Comparison of ENCODE assay signal across 14 cellular contexts in genomic region chr18:35463837-35464236, GRCh38. TPM values are rescaled to one million over a fixed set of nuclear protein-coding genes. Genes with fewer than 3 reads are reported as not detected.
A peak's percentile ranks its signal among the peaks of the same experiment; 100 is the strongest.
DNase-seq lines count a peak whose midpoint lies in the region; ATAC-seq and TF ChIP-seq lines count a peak whose summit lies in the region.
"Had no signal": no experiment of that assay in that cellular context is flagged by ENCODE, and none has a peak within 500 bp of the region (broad histone marks: within the 10 kb centered on the region; RNA-seq: fewer than 3 reads in every experiment).

No MANE protein-coding gene starts in this region.

- peak overlapping the region in 10 of 11 experiments; percentile 58 to 98 (median 90); a peak in 18 of 22 replicates for H3K4me2 ChIP-seq in BLaER1 treated with 17β-estradiol and CSF1 and Interleukin-3, amounts not matched to agents 10 nM and 100 nM

- H4K20me1 ChIP-seq in BLaER1 treated with 17β-estradiol and CSF1 and Interleukin-3, amounts not matched to agents 10 nM and 100 nM: no peaks in the 10 kb centered on the region

- in situ Hi-C loops in Panc1 (cut with HindIII; ENCODE audit: low pct_unique_long_range_greater_than_20kb, low sequenced_read_pairs): no loop called here

- POLR2A ChIA-PET in Panc1 (lab: Charles Lee): no interaction called here

- H3K9ac ChIP-seq in BLaER1 treated with 17β-estradiol and CSF1 and Interleukin-3, amounts not matched to agents 10 nM and 100 nM: peak overlapping the region in 1 of 11 experiments; percentile 29; a peak in 1 of 22 replicates
- no peak overlapping the region for H3K9ac ChIP-seq in stomach smooth muscle (ENCODE audit: low read length in 2 of 2)

- peaks cover 68 to 100% (median 88%) of the 10 kb centered on the region in 10 experiments for H3K4me1 ChIP-seq in BLaER1 treated with 17β-estradiol and CSF1 and Interleukin-3, amounts not matched to agents 10 nM and 100 nM
- H3K4me1 ChIP-seq in Panc1 (ENCODE audit: control insufficient read depth, insufficient read depth, low read length) (peaks cover 31% of the 10 kb centered on the region), stomach smooth muscle (ENCODE audit: control insufficient read depth, insufficient read depth, low read length) (peaks cover 64% of the 10 kb centered on the region)

- intact Hi-C loops in Panc1 (cut with micrococcal nuclease; ENCODE audit: unreplicated experiment): no loop called here

- H3K27me3 ChIP-seq in BLaER1 treated with 17β-estradiol and CSF1 and Interleukin-3, amounts not matched to agents 10 nM and 100 nM: no peaks in the 10 kb centered on the region
- H3K27me3 ChIP-seq in Panc1 (ENCODE audit: control insufficient read depth, insufficient read depth, low read length) (no peaks in the 10 kb centered on the region), stomach smooth muscle (ENCODE audit: control insufficient read depth in 1 of 2, insufficient read depth in 2 of 2, low read length in 2 of 2) (no peaks in the 10 kb centered on the region)
- H3K27me3 ChIP-seq: Peyer's patch had no signal

- TF ChIP-seq CTCF in Panc1 (IDR thresholded peaks at IDR 0.05): no peak

- DNase-seq in Panc1 (ENCODE audit: low read depth, low spot score) (no peak), lung microvascular endothelial cell (ENCODE audit: low read depth in 2 of 2) (peak; percentile 34 to 72), putamen (ENCODE audit: low spot score) (no peak)
- DNase-seq: CD4-positive, alpha-beta memory T cell; KBM-7; NCI-H1105; NCI-H2029; NCI-H510A treated with DMSO at 0.1 percent for 48 hours; NCI-H774; Peyer's patch had no signal

- BruUV-seq in Panc1 (replicated peaks; lab: Mats Ljungman, UMichigan): no TSS peak

- peak overlapping the region in 8 of 11 experiments; percentile 36 to 96 (median 91); a peak in 13 of 22 replicates for H3K27ac ChIP-seq in BLaER1 treated with 17β-estradiol and CSF1 and Interleukin-3, amounts not matched to agents 10 nM and 100 nM
- peak overlapping the region; percentile 63; the same call in 1 of the 2 replicates for H3K27ac ChIP-seq in Panc1 (ENCODE audit: low read length)
- H3K27ac ChIP-seq in stomach smooth muscle (ENCODE audit: low read length): peak overlapping the region; percentile 75
- H3K27ac ChIP-seq: Peyer's patch had no signal

- H3K9me3 ChIP-seq in BLaER1 treated with 17β-estradiol and CSF1 and Interleukin-3, amounts not matched to agents 10 nM and 100 nM (replicated peaks in 1 of 11): peaks cover 0 to 9% (median 0%) of the 10 kb centered on the region in 11 experiments; a peak in 1 of 22 replicates
- H3K9me3 ChIP-seq in Panc1 (ENCODE audit: control insufficient read depth, insufficient read depth, low read depth, low read length) (no peaks in the 10 kb centered on the region), stomach smooth muscle (ENCODE audit: control insufficient read depth in 2 of 2, low read length in 2 of 2) (no peaks in the 10 kb centered on the region)
- H3K9me3 ChIP-seq: Peyer's patch had no signal

- CTCF ChIA-PET in Panc1 (lab: Charles Lee): no interaction called here

- peaks cover 0 to 14% (median 0%) of the 10 kb centered on the region in 11 experiments; a peak in 4 of 22 replicates for H3K36me3 ChIP-seq in BLaER1 treated with 17β-estradiol and CSF1 and Interleukin-3, amounts not matched to agents 10 nM and 100 nM
- no peaks in the 10 kb centered on the region for H3K36me3 ChIP-seq in Panc1 (ENCODE audit: control insufficient read depth, insufficient read depth, low read length)
- no peaks in the 10 kb centered on the region for H3K36me3 ChIP-seq in stomach smooth muscle (ENCODE audit: control insufficient read depth in 2 of 2, insufficient read depth in 2 of 2, low read length in 2 of 2)
- H3K36me3 ChIP-seq: Peyer's patch had no signal

- ATAC-seq in Panc1: no peak
- no peak for ATAC-seq in GM21390 (IDR thresholded peaks at IDR 0.05; ENCODE audit: unreplicated experiment)
- no peak for ATAC-seq in GM21423 (IDR thresholded peaks at IDR 0.05; ENCODE audit: unreplicated experiment)

- peak overlapping the region in 4 of 10 experiments; percentile 8 to 61 (median 58); a peak in 5 of 20 replicates for H3K4me3 ChIP-seq in BLaER1 treated with 17β-estradiol and CSF1 and Interleukin-3, amounts not matched to agents 10 nM and 100 nM
- H3K4me3 ChIP-seq in Panc1 (ENCODE audit: low read depth in 2 of 2, low read length in 2 of 2) (no peak overlapping the region), stomach smooth muscle (ENCODE audit: low read length in 2 of 2) (no peak overlapping the region)
- H3K4me3 ChIP-seq: Peyer's patch had no signal

RNA-seq across cellular contexts. Expression of gene INO80C, which starts 33.9 kb away (rescaled TPM):
- total RNA-seq in Panc1 (2021; ENCODE audit: unreplicated experiment) (25.8 TPM), lung microvascular endothelial cell (6.5 and 12.9 TPM in 2 replicates)
- 24.1 TPM for polyA plus RNA-seq in Panc1 (2012; ENCODE audit: insufficient read length)

Comparison
In these comparisons a context has a peak if more than half of its experiments do, and no peak if none do; other contexts are left out.
1. DNase-seq: peak in lung microvascular endothelial cell (2 of 2); none in Panc1 (single experiment) and putamen (single experiment).
2. Peak in every context shown above with its lines, with median percentiles within 50 percentile points of each other: H3K27ac ChIP-seq.